Comparison of ENCODE assay signal across 25 cellular contexts in the genomic region with DNA sequence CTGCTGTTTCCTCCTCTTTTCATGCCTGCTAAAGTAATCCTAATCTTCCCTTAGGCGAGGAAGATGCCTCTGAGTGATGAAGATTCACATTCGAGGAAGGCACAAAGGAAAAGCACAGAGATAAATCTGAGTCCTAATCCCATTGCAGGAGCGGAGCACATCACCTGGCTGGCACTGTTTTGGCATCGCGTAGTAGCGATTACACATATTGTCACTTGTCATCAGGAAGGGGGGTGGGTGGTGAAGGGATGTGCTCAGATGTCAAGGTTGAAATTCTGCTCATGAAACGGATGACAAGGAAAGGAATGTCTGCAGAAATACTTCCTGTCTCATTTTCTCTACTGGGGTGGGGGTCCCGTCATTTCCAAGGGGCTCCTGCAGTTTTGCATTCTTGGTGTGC.
"Had no signal": no experiment of that assay in that cellular context is flagged by ENCODE, and none has a peak within 500 bp of the region (broad histone marks: within the 10 kb centered on the region; RNA-seq: fewer than 3 reads in every experiment).

No MANE protein-coding gene starts in this region.

- H2AFZ ChIP-seq: neural progenitor cell had no signal

- H3K4me3 ChIP-seq: neural progenitor cell, pancreas, prostate gland, right lobe of liver, sigmoid colon, stomach, thoracic aorta, thyroid gland, tibial nerve, upper lobe of left lung, vagina had no signal

- H3K9ac ChIP-seq: neural progenitor cell had no signal

- DNase-seq: naive thymus-derived CD8-positive, alpha-beta T cell; nephron progenitor cell; occipital lobe; pancreas; right cardiac atrium; right lobe of liver; sigmoid colon; small intestine; stimulated activated CD4-positive, alpha-beta T cell treated with anti-CD3 and anti-CD28 coated beads, Interleukin-15, amount 100 ng/mL, for 24 hours; stimulated activated CD4-positive, alpha-beta T cell treated with anti-CD3 and anti-CD28 coated beads, Interleukin-2, amount 100 ng/mL, for 24 hours; stimulated activated CD4-positive, alpha-beta T cell treated with anti-CD3 and anti-CD28 coated beads, Interleukin-2, amount 100 ng/mL, for 48 hours; stimulated activated CD4-positive, alpha-beta T cell treated with anti-CD3 and anti-CD28 coated beads, Interleukin-4, amount 100 ng/mL, for 24 hours; stimulated activated naive B cell treated with anti-CD40 and anti-IgM and Interleukin-4, amounts not matched to agents 10 μg/mL and 1 μg/mL and 100 μg/mL, for 72 hours; stimulated activated naive CD4-positive, alpha-beta T cell treated with Interleukin-2 at 50 U/mL for 16 hours; stomach; thyroid gland; trophoblast cell; upper lobe of left lung had no signal

- H3K27ac ChIP-seq: neural progenitor cell, pancreas, prostate gland, right lobe of liver, sigmoid colon, stomach, thoracic aorta, thyroid gland, tibial nerve, upper lobe of left lung, vagina had no signal

- H3K4me1 ChIP-seq: pancreas, prostate gland, right lobe of liver, sigmoid colon, stomach, thyroid gland, tibial nerve, upper lobe of left lung, vagina had no signal

- H3K9me3 ChIP-seq: pancreas, prostate gland, right lobe of liver, sigmoid colon, stomach, thoracic aorta, thyroid gland, tibial nerve, upper lobe of left lung, vagina had no signal

- ATAC-seq: naive thymus-derived CD8-positive, alpha-beta T cell; natural killer cell treated with Interleukin-12 subunit alpha and Interleukin-12 subunit beta and Interleukin-15 and Interleukin-18, amount 100 ng/mL, for 72 hours; pancreas; right cardiac atrium; right lobe of liver; stimulated activated effector memory CD8-positive, alpha-beta T cell treated with anti-CD3 and anti-CD28 coated beads, Interleukin-12 subunit alpha, Interleukin-12 subunit beta, amount 100 ng/mL, for 72 hours; stimulated activated naive B cell treated with anti-CD40 and anti-IgM and Interleukin-4, amounts not matched to agents 10 μg/mL and 1 μg/mL and 100 μg/mL, for 72 hours had no signal

- H3K36me3 ChIP-seq: neural progenitor cell, pancreas, prostate gland, right lobe of liver, sigmoid colon, stomach, thoracic aorta, thyroid gland, tibial nerve, upper lobe of left lung, vagina had no signal

- H3K27me3 ChIP-seq: neural progenitor cell, pancreas, right lobe of liver, sigmoid colon, thyroid gland, tibial nerve, upper lobe of left lung, vagina had no signal
